ENCODE assay signal across 8 cellular contexts in genomic region chr9:123928471-123929176, GRCh38. TPM values are rescaled to one million over a fixed set of nuclear protein-coding genes. Genes with fewer than 3 reads are reported as not detected.
DNase-seq lines count a peak whose midpoint lies in the region; ATAC-seq and TF ChIP-seq lines count a peak whose summit lies in the region.

No MANE protein-coding gene starts in this region.

- H3K9me3 ChIP-seq in OCI-LY3 (ENCODE audit: insufficient read depth, low read length), result 0 out of 2 replicates have a peak, but pooled peaks cover 4% of the 10 kb centered on the region
- peaks cover 6% of the 10 kb centered on the region for H3K9me3 ChIP-seq in mesodermal cell (ENCODE audit: control insufficient read depth, low read length)
- H3K9me3 ChIP-seq in body of pancreas, result no peaks in the 10 kb centered on the region

- H2AFZ ChIP-seq in OCI-LY3 (ENCODE audit: low read depth, low read length), result no peak overlapping the region

- H3K79me2 ChIP-seq in OCI-LY3 (ENCODE audit: low read length), result peaks cover 63% of the 10 kb centered on the region

- CTCF ChIA-PET in HEK293T (lab: Yijun Ruan, JAX), result no interaction called here

- TF ChIP-seq CTCF in OCI-LY3 (IDR thresholded peaks at IDR 0.05; ENCODE audit: low read depth, low read length) (peak; percentile 13; the same call in 1 of the 2 replicates), body of pancreas (IDR thresholded peaks at IDR 0.05) (no peak)

- peaks cover 42% of the 10 kb centered on the region for H4K20me1 ChIP-seq in OCI-LY3 (ENCODE audit: insufficient read depth, low read length)

- intact Hi-C loops in body of pancreas (cut with DNase I), result no loop called here

- no peak for ATAC-seq in body of pancreas

- TF ChIP-seq POLR2A in body of pancreas (IDR thresholded peaks at IDR 0.05), result no peak

- DNase-seq in body of pancreas, result no peak
- DNase-seq in HEK293T (ENCODE audit: extremely low spot score), result no peak
- DNase-seq in NCI-H1105 treated with DMSO at 0.1 percent for 48 hours (lab: John Stamatoyannopoulos, UW), result no peak
- DNase-seq in NCI-H146 (lab: John Stamatoyannopoulos, UW), result no peak

- peak overlapping the region; percentile 87 for H3K4me3 ChIP-seq in GM08714 (ENCODE audit: low read length)
- peak overlapping the region; percentile 88 for H3K4me3 ChIP-seq in OCI-LY3 (ENCODE audit: low read length)
- peak overlapping the region; percentile 65 for H3K4me3 ChIP-seq in mesodermal cell (ENCODE audit: extremely low read depth, insufficient read depth, low read length, poor library complexity, severe bottlenecking)
- H3K4me3 ChIP-seq in body of pancreas, result peak overlapping the region in 1 of 2 donors; percentile 47

- H3K27me3 ChIP-seq in OCI-LY3 (ENCODE audit: low read depth, low read length) (peaks cover 4% of the 10 kb centered on the region; the same call in 1 of the 2 replicates), body of pancreas (no peaks in the 10 kb centered on the region)

- peak overlapping the region; percentile 86 for H3K9ac ChIP-seq in OCI-LY3 (ENCODE audit: low read length)

- H3K27ac ChIP-seq in OCI-LY3 (ENCODE audit: low read length) (peak overlapping the region; percentile 98), cingulate gyrus (ENCODE audit: low read depth, low read length) (peak overlapping the region; percentile 55), mesodermal cell (ENCODE audit: low read depth, low read length, severe bottlenecking) (no peak overlapping the region), body of pancreas (peak overlapping the region in 2 of 4 donors; percentile 12 to 46)

- POLR2A ChIA-PET in HEK293T (lab: Yijun Ruan, JAX), result no interaction called here

- H3K36me3 ChIP-seq in OCI-LY3 (replicated peaks; ENCODE audit: low read depth, low read length) (peaks cover 26% of the 10 kb centered on the region), mesodermal cell (ENCODE audit: control insufficient read depth, insufficient read depth, low read length) (no peaks in the 10 kb centered on the region), body of pancreas (replicated peaks in 1 of 2; ENCODE audit: insufficient read depth in 1 of 2, low read depth in 2 of 2) (no peaks in the 10 kb centered on the region)

- 45 to 69% methylated on average over 2 of the region's 7 CpGs for WGBS in mesodermal cell (ENCODE audit: insufficient coverage in 2 of 2), 2 experiments
- 49 to 64% methylated on average over 7 of the region's 7 CpGs for WGBS in body of pancreas, 2 donors

- peaks cover 52% of the 10 kb centered on the region for H3K4me1 ChIP-seq in OCI-LY3 (ENCODE audit: low read length)
- H3K4me1 ChIP-seq in mesodermal cell (ENCODE audit: control insufficient read depth, insufficient read depth, low read length, poor library complexity, severe bottlenecking), result peaks cover 5% of the 10 kb centered on the region
- peaks cover 24% of the 10 kb centered on the region for H3K4me1 ChIP-seq in body of pancreas

- peak overlapping the region; percentile 98 for H3K4me2 ChIP-seq in OCI-LY3 (ENCODE audit: low read length)

TF ChIP-seq in HEK293T, 16 proteins besides CTCF, POLR2A, EP300 and RAD21:
- TF ChIP-seq ARNT (IDR thresholded peaks at IDR 0.05), result no peak
- TF ChIP-seq L3MBTL2 (conservative IDR thresholded peaks at IDR 0.05), result no peak
- no peak for TF ChIP-seq FOXK2 (IDR thresholded peaks at IDR 0.05)
- TF ChIP-seq BHLHE40 (IDR thresholded peaks at IDR 0.05; ENCODE audit: borderline replicate concordance), result no peak
- no peak for TF ChIP-seq FOXA1 (IDR thresholded peaks at IDR 0.05)
- TF ChIP-seq SUZ12 (IDR thresholded peaks at IDR 0.05), result no peak
- no peak for TF ChIP-seq CTBP1 (IDR thresholded peaks at IDR 0.05; ENCODE audit: borderline replicate concordance)
TF ChIP-seq in HEK293T: peak in this region for 0.

RNA-seq across cellular contexts. Expression of gene DENND1A, which starts 1.3 kb away (rescaled TPM):
- polyA plus RNA-seq in mesodermal cell (2013, experiment 1 of 2), result 13.9 TPM
- polyA plus RNA-seq in mesodermal cell (2013, experiment 2 of 2), result 10.2 TPM
- 1 to 10 TPM; 7.6 to 8.6 TPM for total RNA-seq in body of pancreas
